18 cellular contexts compared by ENCODE assay signal in the genomic region with DNA sequence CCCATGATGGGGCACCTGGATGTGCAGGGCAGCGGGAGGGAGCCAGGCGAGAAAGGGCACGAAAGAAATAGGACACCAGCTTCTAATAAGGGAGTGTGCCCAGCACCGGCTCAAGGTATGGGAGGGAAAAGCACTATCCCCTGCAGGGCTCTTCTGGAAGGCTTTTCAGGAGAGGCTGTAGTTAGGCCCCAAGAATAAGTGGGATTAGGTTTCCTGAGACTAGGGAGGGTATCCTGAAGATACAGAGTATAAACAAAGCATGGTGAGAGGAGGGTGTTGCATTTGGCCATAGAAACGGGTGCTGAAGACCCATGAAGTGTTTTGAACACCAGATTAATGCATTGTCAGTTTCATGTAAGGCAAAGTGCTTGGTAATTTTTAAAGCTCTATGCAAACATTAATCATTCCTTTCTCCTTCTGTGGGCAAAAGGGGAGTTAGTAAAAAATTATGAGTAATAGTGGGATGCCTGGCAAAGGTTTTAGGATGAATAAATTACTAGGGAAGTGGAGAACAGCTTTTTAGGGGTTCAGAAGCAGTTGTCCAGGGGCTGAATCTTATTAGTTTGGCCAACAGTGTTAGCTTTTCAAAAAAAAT.
A peak's percentile ranks its signal among the peaks of the same experiment; 100 is the strongest.
DNase-seq lines count a peak whose midpoint lies in the region; ATAC-seq and TF ChIP-seq lines count a peak whose summit lies in the region.
"Had no signal": no experiment of that assay in that cellular context is flagged by ENCODE, and none has a peak within 500 bp of the region (broad histone marks: within the 10 kb centered on the region; RNA-seq: fewer than 3 reads in every experiment).

No MANE protein-coding gene starts in this region.

- no peaks in the 10 kb centered on the region for H3K79me2 ChIP-seq in GM23338 (replicated peaks; ENCODE audit: insufficient read depth)
- H3K79me2 ChIP-seq in PC-3 (ENCODE audit: low read length): no peaks in the 10 kb centered on the region

- H3K9ac ChIP-seq in PC-3 (ENCODE audit: low read length): peak overlapping the region; percentile 51
- H3K9ac ChIP-seq: GM23248, SK-N-SH had no signal

- H3K4me1 ChIP-seq in GM23338 (ENCODE audit: insufficient read depth) (peaks cover 75% of the 10 kb centered on the region), PC-3 (ENCODE audit: insufficient read depth, low read length) (peaks cover 47% of the 10 kb centered on the region)

- H3K27ac ChIP-seq in GM23338 (ENCODE audit: low read depth) (no peak overlapping the region), PC-3 (ENCODE audit: low read length) (peak overlapping the region; percentile 84)
- H3K27ac ChIP-seq: GM23248 had no signal

- peaks cover 73% of the 10 kb centered on the region for H3K4me1 Mint-ChIP-seq in GM23338

- no TSS peak for BruUV-seq in PC-3 (replicated peaks; lab: Mats Ljungman, UMichigan)

- H3K4me3 ChIP-seq in GM23338 (no peak overlapping the region), PC-3 (ENCODE audit: low read length) (peak overlapping the region; percentile 17; the same call in 1 of the 2 replicates)
- H3K4me3 ChIP-seq: GM23248, K562 had no signal

- H3F3A ChIP-seq in GM23338 (replicated peaks; ENCODE audit: low read depth) (peaks cover 14% of the 10 kb centered on the region), PC-3 (ENCODE audit: low read length, unreplicated experiment) (peaks cover 14% of the 10 kb centered on the region)

- no peak overlapping the region for H2AFZ ChIP-seq in GM23338
- H2AFZ ChIP-seq in PC-3 (ENCODE audit: low read length): peak overlapping the region; percentile 46
- H2AFZ ChIP-seq: GM23248 had no signal

- H3K36me3 ChIP-seq in GM23338 (ENCODE audit: insufficient read depth) (no peaks in the 10 kb centered on the region), PC-3 (ENCODE audit: low read depth, low read length) (no peaks in the 10 kb centered on the region)

- H3K9me2 ChIP-seq in GM23338 (ENCODE audit: insufficient read depth): peaks cover 9% of the 10 kb centered on the region
- no peaks in the 10 kb centered on the region for H3K9me2 ChIP-seq in PC-3 (replicated peaks; ENCODE audit: low read length)
- H3K9me2 ChIP-seq: SK-N-SH had no signal

- H3K4me3 Mint-ChIP-seq in GM23338: no peak overlapping the region
- H3K4me3 Mint-ChIP-seq: CD14-positive monocyte had no signal

- H3K36me3 Mint-ChIP-seq in GM23338 (ENCODE audit: low read depth): peaks cover 7% of the 10 kb centered on the region
- H3K36me3 Mint-ChIP-seq: CD14-positive monocyte had no signal

- TF ChIP-seq CTCF in GM23338 (conservative IDR thresholded peaks at IDR 0.05; ENCODE audit: low read depth in 2 of 2) (no peak), PC-3 (conservative IDR thresholded peaks at IDR 0.05; ENCODE audit: low read depth, low read length) (no peak)

- no peak overlapping the region for H3K27ac Mint-ChIP-seq in GM23338
- H3K27ac Mint-ChIP-seq: CD14-positive monocyte had no signal

- H3K9me3 ChIP-seq in PC-3 (ENCODE audit: low read length): no peaks in the 10 kb centered on the region
- H3K9me3 ChIP-seq: SK-N-SH had no signal

- POLR2A ChIA-PET in PC-3 (lab: Charles Lee; ENCODE audit: unreplicated experiment): interaction anchor here (0.6 kb wide), 1 partner anchor 818 kb away, joined by 3 read pairs; no protein-coding TSS in a partner anchor

- CTCF ChIA-PET in PC-3 (lab: Charles Lee): interaction anchor here (0.6 kb wide), 1 partner anchor 14 kb away, joined by 3 read pairs; no protein-coding TSS in a partner anchor

- peak; percentile 20 for ATAC-seq in GM23338
- peak; percentile 75 for ATAC-seq in PC-3

- DNase-seq in NCI-H1092 treated with DMSO at 0.1 percent for 48 hours (lab: John Stamatoyannopoulos, UW) (peak; percentile 34), NCI-H1092 (lab: John Stamatoyannopoulos, UW) (no peak), GM23338 (ENCODE audit: low spot score) (no peak), PC-3 (peak; percentile 78), left kidney (ENCODE audit: low read depth, low spot score) (peak; percentile 83), inferior parietal cortex (ENCODE audit: extremely low spot score) (no peak), NCI-H345 treated with DMSO at 0.1 percent for 48 hours (lab: John Stamatoyannopoulos, UW; ENCODE audit: unreplicated experiment) (no peak), SHP77 (lab: John Stamatoyannopoulos, UW) (no peak)
- DNase-seq: 8988T, DMS 273 treated with DMSO at 0.1 percent for 48 hours, EL, GM23248, NCI-H2029 treated with DMSO at 0.1 percent for 48 hours, NCI-H345, SHP77 treated with DMSO at 0.1 percent for 48 hours, SK-N-SH had no signal

- peaks cover 15% of the 10 kb centered on the region for H3K27me3 Mint-ChIP-seq in GM23338 (ENCODE audit: insufficient read depth, low read depth, poor library complexity)

- H3K9me3 Mint-ChIP-seq in GM23338: no peaks in the 10 kb centered on the region; the same call in 2 of the 3 replicates

- H3K27me3 ChIP-seq in GM23338 (ENCODE audit: insufficient read depth): no peaks in the 10 kb centered on the region
- no peaks in the 10 kb centered on the region for H3K27me3 ChIP-seq in PC-3 (ENCODE audit: low read length)

- H3K4me2 ChIP-seq in GM23338 (peak overlapping the region; percentile 52; the same call in 1 of the 2 replicates), PC-3 (ENCODE audit: low read length) (peak overlapping the region; percentile 74)
- H3K4me2 ChIP-seq: SK-N-SH had no signal

- intact Hi-C loops in PC-3 (cut with micrococcal nuclease): no loop called here

- no peaks in the 10 kb centered on the region for H4K20me1 ChIP-seq in GM23338 (replicated peaks; ENCODE audit: insufficient read depth)
- H4K20me1 ChIP-seq in PC-3 (ENCODE audit: low read length): no peaks in the 10 kb centered on the region

TF ChIP-seq in GM23338, 12 proteins besides CTCF, POLR2A, EP300 and RAD21 (continues in another document):
- TF ChIP-seq ZNF114 (CRISPR knock-in tag; IDR thresholded peaks at IDR 0.05) (no peak), CREB1 (CRISPR knock-in tag; IDR thresholded peaks at IDR 0.05; ENCODE audit: low read depth) (no peak), STAT1 (IDR thresholded peaks at IDR 0.05; ENCODE audit: unreplicated experiment) (no peak)
- TF ChIP-seq, protein P1, sequence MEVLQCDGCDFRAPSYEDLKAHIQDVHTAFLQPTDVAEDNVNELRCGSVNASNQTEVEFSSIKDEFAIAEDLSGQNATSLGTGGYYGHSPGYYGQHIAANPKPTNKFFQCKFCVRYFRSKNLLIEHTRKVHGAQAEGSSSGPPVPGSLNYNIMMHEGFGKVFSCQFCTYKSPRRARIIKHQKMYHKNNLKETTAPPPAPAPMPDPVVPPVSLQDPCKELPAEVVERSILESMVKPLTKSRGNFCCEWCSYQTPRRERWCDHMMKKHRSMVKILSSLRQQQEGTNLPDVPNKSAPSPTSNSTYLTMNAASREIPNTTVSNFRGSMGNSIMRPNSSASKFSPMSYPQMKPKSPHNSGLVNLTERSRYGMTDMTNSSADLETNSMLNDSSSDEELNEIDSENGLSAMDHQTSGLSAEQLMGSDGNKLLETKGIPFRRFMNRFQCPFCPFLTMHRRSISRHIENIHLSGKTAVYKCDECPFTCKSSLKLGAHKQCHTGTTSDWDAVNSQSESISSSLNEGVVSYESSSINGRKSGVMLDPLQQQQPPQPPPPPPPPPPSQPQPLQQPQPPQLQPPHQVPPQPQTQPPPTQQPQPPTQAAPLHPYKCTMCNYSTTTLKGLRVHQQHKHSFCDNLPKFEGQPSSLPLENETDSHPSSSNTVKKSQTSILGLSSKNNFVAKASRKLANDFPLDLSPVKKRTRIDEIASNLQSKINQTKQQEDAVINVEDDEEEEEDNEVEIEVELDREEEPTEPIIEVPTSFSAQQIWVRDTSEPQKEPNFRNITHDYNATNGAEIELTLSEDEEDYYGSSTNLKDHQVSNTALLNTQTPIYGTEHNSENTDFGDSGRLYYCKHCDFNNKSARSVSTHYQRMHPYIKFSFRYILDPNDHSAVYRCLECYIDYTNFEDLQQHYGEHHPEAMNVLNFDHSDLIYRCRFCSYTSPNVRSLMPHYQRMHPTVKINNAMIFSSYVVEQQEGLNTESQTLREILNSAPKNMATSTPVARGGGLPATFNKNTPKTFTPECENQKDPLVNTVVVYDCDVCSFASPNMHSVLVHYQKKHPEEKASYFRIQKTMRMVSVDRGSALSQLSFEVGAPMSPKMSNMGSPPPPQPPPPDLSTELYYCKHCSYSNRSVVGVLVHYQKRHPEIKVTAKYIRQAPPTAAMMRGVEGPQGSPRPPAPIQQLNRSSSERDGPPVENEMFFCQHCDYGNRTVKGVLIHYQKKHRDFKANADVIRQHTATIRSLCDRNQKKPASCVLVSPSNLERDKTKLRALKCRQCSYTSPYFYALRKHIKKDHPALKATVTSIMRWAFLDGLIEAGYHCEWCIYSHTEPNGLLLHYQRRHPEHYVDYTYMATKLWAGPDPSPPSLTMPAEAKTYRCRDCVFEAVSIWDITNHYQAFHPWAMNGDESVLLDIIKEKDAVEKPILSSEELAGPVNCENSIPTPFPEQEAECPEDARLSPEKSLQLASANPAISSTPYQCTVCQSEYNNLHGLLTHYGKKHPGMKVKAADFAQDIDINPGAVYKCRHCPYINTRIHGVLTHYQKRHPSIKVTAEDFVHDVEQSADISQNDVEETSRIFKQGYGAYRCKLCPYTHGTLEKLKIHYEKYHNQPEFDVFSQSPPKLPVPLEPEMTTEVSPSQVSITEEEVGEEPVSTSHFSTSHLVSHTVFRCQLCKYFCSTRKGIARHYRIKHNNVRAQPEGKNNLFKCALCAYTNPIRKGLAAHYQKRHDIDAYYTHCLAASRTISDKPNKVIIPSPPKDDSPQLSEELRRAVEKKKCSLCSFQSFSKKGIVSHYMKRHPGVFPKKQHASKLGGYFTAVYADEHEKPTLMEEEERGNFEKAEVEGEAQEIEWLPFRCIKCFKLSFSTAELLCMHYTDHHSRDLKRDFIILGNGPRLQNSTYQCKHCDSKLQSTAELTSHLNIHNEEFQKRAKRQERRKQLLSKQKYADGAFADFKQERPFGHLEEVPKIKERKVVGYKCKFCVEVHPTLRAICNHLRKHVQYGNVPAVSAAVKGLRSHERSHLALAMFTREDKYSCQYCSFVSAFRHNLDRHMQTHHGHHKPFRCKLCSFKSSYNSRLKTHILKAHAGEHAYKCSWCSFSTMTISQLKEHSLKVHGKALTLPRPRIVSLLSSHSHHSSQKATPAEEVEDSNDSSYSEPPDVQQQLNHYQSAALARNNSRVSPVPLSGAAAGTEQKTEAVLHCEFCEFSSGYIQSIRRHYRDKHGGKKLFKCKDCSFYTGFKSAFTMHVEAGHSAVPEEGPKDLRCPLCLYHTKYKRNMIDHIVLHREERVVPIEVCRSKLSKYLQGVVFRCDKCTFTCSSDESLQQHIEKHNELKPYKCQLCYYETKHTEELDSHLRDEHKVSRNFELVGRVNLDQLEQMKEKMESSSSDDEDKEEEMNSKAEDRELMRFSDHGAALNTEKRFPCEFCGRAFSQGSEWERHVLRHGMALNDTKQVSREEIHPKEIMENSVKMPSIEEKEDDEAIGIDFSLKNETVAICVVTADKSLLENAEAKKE (CRISPR knock-in tag; IDR thresholded peaks at IDR 0.05): no peak

Comparison
In these comparisons a context has a peak if more than half of its experiments do, and no peak if none do; other contexts are left out.
1. DNase-seq: peak in NCI-H1092 treated with DMSO at 0.1 percent for 48 hours (single experiment), PC-3 (single experiment) and left kidney (single experiment); none in NCI-H1092 (single experiment), GM23338 (single experiment), inferior parietal cortex (single experiment), NCI-H345 treated with DMSO at 0.1 percent for 48 hours (single experiment) and SHP77 (0 of 2).